ENCODE assay signal across 1 cellular context in genomic region chr9:127360829-127361228, GRCh38.
A peak's percentile ranks its signal among the peaks of the same experiment; 100 is the strongest.
TF ChIP-seq lines count a peak whose summit lies in the region.

No MANE protein-coding gene starts in this region.

TF ChIP-seq in HepG2, 621 proteins besides CTCF, POLR2A, EP300 and RAD21 (continued from another document and continues in another):
- TF ChIP-seq HMGXB4 (CRISPR knock-in tag; IDR thresholded peaks at IDR 0.05; ENCODE audit: borderline replicate concordance in 1 of 2, low read depth in 1 of 2) (0 out of 4 replicates have a peak, but pooled peaks of 1 of the 2 experiments have one; percentile 25), SRF (IDR thresholded peaks at IDR 0.05; ENCODE audit: low read depth, low read length) (no peak), GATA4 (IDR thresholded peaks at IDR 0.05; ENCODE audit: borderline replicate concordance, low read depth) (no peak), STAG1 (CRISPR knock-in tag; IDR thresholded peaks at IDR 0.05) (peak; percentile 89), CBX5 (CRISPR knock-in tag; IDR thresholded peaks at IDR 0.05; ENCODE audit: borderline replicate concordance) (no peak), ZNF749 (CRISPR knock-in tag; IDR thresholded peaks at IDR 0.05; ENCODE audit: borderline replicate concordance) (no peak), REL (CRISPR knock-in tag; conservative IDR thresholded peaks at IDR 0.05) (no peak), RERE (CRISPR knock-in tag; IDR thresholded peaks at IDR 0.05; ENCODE audit: low read depth) (no peak), FOSL2 (CRISPR knock-in tag; IDR thresholded peaks at IDR 0.05) (0 out of 2 replicates have a peak, but pooled peaks have one; percentile 34), ZFAT (CRISPR knock-in tag; conservative IDR thresholded peaks at IDR 0.05) (no peak), MTF2 (CRISPR knock-in tag; IDR thresholded peaks at IDR 0.05; ENCODE audit: borderline replicate concordance) (no peak), JDP2 (CRISPR knock-in tag; IDR thresholded peaks at IDR 0.05; ENCODE audit: borderline replicate concordance) (no peak), ZBTB4 (CRISPR knock-in tag; IDR thresholded peaks at IDR 0.05; ENCODE audit: borderline replicate concordance) (no peak), ZNF891 (CRISPR knock-in tag; IDR thresholded peaks at IDR 0.05) (no peak), SIN3A (IDR thresholded peaks at IDR 0.05; ENCODE audit: borderline replicate concordance, low read depth, low read length) (peak; percentile 48; the same call in 1 of the 2 replicates), NCOA1 (CRISPR knock-in tag; IDR thresholded peaks at IDR 0.05) (no peak), GATAD2A (CRISPR knock-in tag; IDR thresholded peaks at IDR 0.05) (0 out of 2 replicates have a peak, but pooled peaks have one; percentile 28), KDM2A (CRISPR knock-in tag; IDR thresholded peaks at IDR 0.05; ENCODE audit: borderline replicate concordance, low read depth) (0 out of 2 replicates have a peak, but pooled peaks have one; percentile 24), GATAD1 (CRISPR knock-in tag; IDR thresholded peaks at IDR 0.05) (0 out of 2 replicates have a peak, but pooled peaks have one; percentile 16), RXRB (CRISPR knock-in tag; IDR thresholded peaks at IDR 0.05; ENCODE audit: borderline replicate concordance) (0 out of 2 replicates have a peak, but pooled peaks have one; percentile 26), DNMT1 (CRISPR knock-in tag; IDR thresholded peaks at IDR 0.05) (no peak), MAFF (IDR thresholded peaks at IDR 0.05; ENCODE audit: low read depth, low read length) (no peak), HDAC1 (CRISPR knock-in tag; IDR thresholded peaks at IDR 0.05) (0 out of 2 replicates have a peak, but pooled peaks have one; percentile 22), JUND (CRISPR knock-in tag; IDR thresholded peaks at IDR 0.05) (no peak), MYPOP (CRISPR knock-in tag; IDR thresholded peaks at IDR 0.05) (no peak), SUZ12 (IDR thresholded peaks at IDR 0.05; ENCODE audit: low read depth, low read length) (no peak), TFE3 (CRISPR knock-in tag; IDR thresholded peaks at IDR 0.05) (no peak), SP5 (CRISPR knock-in tag; IDR thresholded peaks at IDR 0.05; ENCODE audit: borderline replicate concordance, low read depth) (peak; percentile 30; the same call in 1 of the 2 replicates), XRCC5 (optimal IDR thresholded peaks at IDR 0.05; ENCODE audit: low read length) (peak; percentile 38), CCDC6 (CRISPR knock-in tag; IDR thresholded peaks at IDR 0.05) (no peak), AFF4 (CRISPR knock-in tag; IDR thresholded peaks at IDR 0.05) (no peak), THAP7 (CRISPR knock-in tag; IDR thresholded peaks at IDR 0.05) (no peak), ARNT2 (CRISPR knock-in tag; IDR thresholded peaks at IDR 0.05; ENCODE audit: low read depth) (no peak), ZFP36L2 (CRISPR knock-in tag; IDR thresholded peaks at IDR 0.05) (no peak), KAT8 (CRISPR knock-in tag; IDR thresholded peaks at IDR 0.05) (no peak), ZNF136 (CRISPR knock-in tag; IDR thresholded peaks at IDR 0.05; ENCODE audit: low read depth) (no peak), MATR3 (CRISPR knock-in tag; IDR thresholded peaks at IDR 0.05) (no peak), ZNF512B (CRISPR knock-in tag; IDR thresholded peaks at IDR 0.05; ENCODE audit: borderline replicate concordance) (no peak), MZF1 (CRISPR knock-in tag; IDR thresholded peaks at IDR 0.05; ENCODE audit: borderline replicate concordance) (no peak)
